In the genomic region with DNA sequence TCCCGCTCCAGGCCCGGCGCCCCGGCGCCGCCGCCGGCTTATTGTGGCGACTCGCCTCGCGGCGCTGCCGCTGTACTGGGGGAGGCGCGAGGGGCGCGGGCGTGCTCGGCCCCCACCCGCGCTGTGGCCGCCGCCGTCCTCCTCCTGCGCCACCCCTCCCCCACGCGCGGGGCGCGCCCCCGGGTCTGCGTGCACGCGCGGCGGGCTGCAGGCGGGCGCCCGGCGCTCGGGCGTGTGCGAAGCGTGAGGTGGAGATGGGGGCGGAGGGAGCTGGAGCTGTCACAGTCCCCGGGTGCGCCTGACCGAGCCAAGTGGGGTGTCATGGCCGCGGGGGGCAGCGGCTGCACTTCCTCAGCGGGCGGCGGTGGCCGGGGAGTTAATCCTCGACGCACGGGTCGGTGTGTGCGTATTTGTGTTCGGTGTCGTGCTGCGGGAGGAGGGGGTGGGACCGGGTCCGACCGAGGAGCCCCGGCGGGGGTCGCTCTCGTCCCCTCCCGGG, we compare ENCODE assay signal across 8 cellular contexts. TPM values are rescaled to one million over a fixed set of nuclear protein-coding genes. Genes with fewer than 3 reads are reported as not detected.
A peak's percentile ranks its signal among the peaks of the same experiment; 100 is the strongest.
DNase-seq lines count a peak whose midpoint lies in the region; ATAC-seq and TF ChIP-seq lines count a peak whose summit lies in the region.

No MANE protein-coding gene starts in this region.

- H3K4me3 Mint-ChIP-seq in activated naive CD8-positive, alpha-beta T cell treated with anti-CD3 and anti-CD28 coated beads, Interleukin-2, amount 10 ng/mL, durations not matched to agents 7 days and 5 days, result peak overlapping the region; percentile 92

- peak; percentile 50 for ATAC-seq in GM21717 (IDR thresholded peaks at IDR 0.05; ENCODE audit: unreplicated experiment)
- ATAC-seq in activated naive CD8-positive, alpha-beta T cell treated with anti-CD3 and anti-CD28 coated beads, Interleukin-2, amount 10 ng/mL, durations not matched to agents 7 days and 5 days (ENCODE audit: low read depth), result peak; percentile 68

- peak overlapping the region; percentile 95 for H3K9ac ChIP-seq in trophoblast cell (ENCODE audit: low read length)

- in situ Hi-C loops in KBM-7 (cut with MboI; ENCODE audit: low pct_unique_long_range_greater_than_20kb, low sequenced_read_pairs), result no loop called here

- H3K4me2 ChIP-seq in trophoblast cell (ENCODE audit: low read length), result peak overlapping the region; percentile 99

- peaks cover 12% of the 10 kb centered on the region for H3K79me1 ChIP-seq in trophoblast cell (ENCODE audit: low read length)

- peak overlapping the region; percentile 86 for H2AFZ ChIP-seq in trophoblast cell (ENCODE audit: insufficient read depth, low read length, poor library complexity)

- peak overlapping the region; percentile 93 for H3K14ac ChIP-seq in trophoblast cell (ENCODE audit: low read length)

- H3K27ac ChIP-seq in trophoblast cell (ENCODE audit: low read depth, low read length) (peak overlapping the region; percentile 98), tibial artery (peak overlapping the region; percentile 90 to 97)

- H2BK12ac ChIP-seq in trophoblast cell (ENCODE audit: low read length), result no peak overlapping the region

- H2BK120ac ChIP-seq in trophoblast cell (ENCODE audit: insufficient read depth, low read length, poor library complexity), result peak overlapping the region; percentile 29

- H3K27me3 Mint-ChIP-seq in activated naive CD8-positive, alpha-beta T cell treated with anti-CD3 and anti-CD28 coated beads, Interleukin-2, amount 10 ng/mL, durations not matched to agents 7 days and 5 days, result no peaks in the 10 kb centered on the region

- H3K27me3 ChIP-seq in trophoblast cell (ENCODE audit: insufficient read depth, low read length) (no peaks in the 10 kb centered on the region), tibial artery (no peaks in the 10 kb centered on the region)

- peak overlapping the region; percentile 48 for H3K4ac ChIP-seq in trophoblast cell (ENCODE audit: low read depth, low read length)

- intact Hi-C loops in cardiac septum (cut with DNase I) (loop anchor here (2.0 to 5.0 kb wide), 3 partner anchors 85 to 245 kb away; a partner anchor contains a TSS), tibial artery (cut with DNase I; ENCODE audit: low total_unique reads) (loop anchor here (5.0 kb wide), 1 partner anchor 245 kb away; a partner anchor contains a TSS)

- H3K79me2 ChIP-seq in trophoblast cell (ENCODE audit: control insufficient read depth, insufficient read depth, low read length, poor library complexity), result peaks cover 13% of the 10 kb centered on the region

- no peak overlapping the region for H3K23ac ChIP-seq in trophoblast cell (ENCODE audit: low read length)

- peak overlapping the region; percentile 81 for H4K8ac ChIP-seq in trophoblast cell (ENCODE audit: low read depth, low read length)

- DNase-seq in ELR (ENCODE audit: low read depth) (peak; percentile 85), KBM-7 (peak; percentile 75), SKM-1 treated with dmso at 0.1 percent for 144 hours (lab: John Stamatoyannopoulos, UW; ENCODE audit: unreplicated experiment) (peak; percentile 70), cardiac septum (ENCODE audit: low spot score) (peak; percentile 91), trophoblast cell (peak; percentile 49 to 86), tibial artery (peak; percentile 82 to 88)
- DNase-seq in activated naive CD8-positive, alpha-beta T cell treated with anti-CD3 and anti-CD28 coated beads, Interleukin-2, amount 10 ng/mL, durations not matched to agents 7 days and 5 days, result peak; percentile 98

- WGBS in trophoblast cell (ENCODE audit: extremely low coverage, insufficient coverage, insufficient read length), result no CpG with 5 or more reads among the region's 72 CpGs

- peak overlapping the region; percentile 94 for H3K27ac Mint-ChIP-seq in activated naive CD8-positive, alpha-beta T cell treated with anti-CD3 and anti-CD28 coated beads, Interleukin-2, amount 10 ng/mL, durations not matched to agents 7 days and 5 days

- H4K12ac ChIP-seq in trophoblast cell (ENCODE audit: low read depth, low read length), result peak overlapping the region; percentile 83

- H3K36me3 ChIP-seq in trophoblast cell (ENCODE audit: control insufficient read depth in 1 of 2, insufficient read depth in 2 of 2, low read length in 2 of 2), result no peaks in the 10 kb centered on the region
- H3K36me3 ChIP-seq in tibial artery, result no peaks in the 10 kb centered on the region

- no peak overlapping the region for H2AK5ac ChIP-seq in trophoblast cell (ENCODE audit: low read length)

- POLR2A ChIA-PET in activated naive CD8-positive, alpha-beta T cell treated with anti-CD3 and anti-CD28 coated beads, Interleukin-2, amount 10 ng/mL, durations not matched to agents 7 days and 5 days (lab: Charles Lee), result interaction anchor here (0.6 to 1.9 kb wide), 9 partner anchors 10 to 854 kb away, joined by 3 to 6 read pairs (median 3); a partner anchor contains a TSS

- H4K91ac ChIP-seq in trophoblast cell (ENCODE audit: low read depth, low read length), result peak overlapping the region; percentile 93

- no peak for TF ChIP-seq CTCF in tibial artery (IDR thresholded peaks at IDR 0.05)

- peak overlapping the region; percentile 94 for H3K18ac ChIP-seq in trophoblast cell (ENCODE audit: low read length)

- peaks cover 12% of the 10 kb centered on the region for H3K36me3 Mint-ChIP-seq in activated naive CD8-positive, alpha-beta T cell treated with anti-CD3 and anti-CD28 coated beads, Interleukin-2, amount 10 ng/mL, durations not matched to agents 7 days and 5 days

- no peaks in the 10 kb centered on the region for H3K9me3 Mint-ChIP-seq in activated naive CD8-positive, alpha-beta T cell treated with anti-CD3 and anti-CD28 coated beads, Interleukin-2, amount 10 ng/mL, durations not matched to agents 7 days and 5 days

- H3K4me1 ChIP-seq in trophoblast cell (ENCODE audit: control insufficient read depth in 1 of 2, insufficient read depth in 2 of 2, low read length in 2 of 2), result no peaks in the 10 kb centered on the region
- H3K4me1 ChIP-seq in tibial artery, result peaks cover 0 to 45% (median 15%) of the 10 kb centered on the region in 4 donors

- peak overlapping the region; percentile 100 for H3K4me3 ChIP-seq in trophoblast cell (ENCODE audit: low read depth, low read length)
- peak overlapping the region; percentile 99 for H3K4me3 ChIP-seq in tibial artery

- H3K4me1 Mint-ChIP-seq in activated naive CD8-positive, alpha-beta T cell treated with anti-CD3 and anti-CD28 coated beads, Interleukin-2, amount 10 ng/mL, durations not matched to agents 7 days and 5 days, result peaks cover 39% of the 10 kb centered on the region

- H2BK5ac ChIP-seq in trophoblast cell (ENCODE audit: low read depth, low read length, poor library complexity), result peak overlapping the region; percentile 84

- no peaks in the 10 kb centered on the region for H3K9me3 ChIP-seq in trophoblast cell (ENCODE audit: insufficient read depth, low read depth, low read length)
- H3K9me3 ChIP-seq in tibial artery, result no peaks in the 10 kb centered on the region

RNA-seq across cellular contexts. Expression of a gene that starts 0.7 kb away (rescaled TPM):
- total RNA-seq in activated naive CD8-positive, alpha-beta T cell treated with anti-CD3 and anti-CD28 coated beads, Interleukin-2, amount 10 ng/mL, durations not matched to agents 7 days and 5 days, result 10 to 100 TPM; 33.8 to 38.7 TPM
- 21.0 TPM for total RNA-seq in cardiac septum
- polyA plus RNA-seq in trophoblast cell (2013), result 28.6 and 28.8 TPM in 2 replicates

Comparison
In these comparisons a context has a peak if more than half of its experiments do, and no peak if none do; other contexts are left out.
1. Peak in every context shown above with its lines: DNase-seq, ATAC-seq, H3K4me3 ChIP-seq and H3K27ac ChIP-seq.